8 cellular contexts compared by ENCODE assay signal in genomic region chr11:110429614-110430266, GRCh38. TPM values are rescaled to one million over a fixed set of nuclear protein-coding genes. Genes with fewer than 3 reads are reported as not detected.
DNase-seq lines count a peak whose midpoint lies in the region; ATAC-seq and TF ChIP-seq lines count a peak whose summit lies in the region.

A gene with protein sequence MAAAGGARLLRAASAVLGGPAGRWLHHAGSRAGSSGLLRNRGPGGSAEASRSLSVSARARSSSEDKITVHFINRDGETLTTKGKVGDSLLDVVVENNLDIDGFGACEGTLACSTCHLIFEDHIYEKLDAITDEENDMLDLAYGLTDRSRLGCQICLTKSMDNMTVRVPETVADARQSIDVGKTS (plus strand): TSS chr11:110429948. CDS start chr11:110430121, 173 bp downstream.

- TF ChIP-seq CTCF in GM13976 (IDR thresholded peaks at IDR 0.05; ENCODE audit: borderline replicate concordance, control extremely low read depth, extremely low read depth, insufficient read depth, missing control alignments) (peak; percentile 73), vagina (IDR thresholded peaks at IDR 0.05) (peak; percentile 11 to 69 (median 39))

- peak within 1 kb of the TSS; percentile 70 for H3K4me3 ChIP-seq in right cardiac atrium (ENCODE audit: low read length)
- H3K4me3 ChIP-seq in rectal smooth muscle tissue (ENCODE audit: low read length): peak within 1 kb of the TSS; percentile 89
- H3K4me3 ChIP-seq in vagina: peak within 1 kb of the TSS; percentile 80 to 89

- DNase-seq in GM13976 (ENCODE audit: low spot score): peak; percentile 83
- peak; percentile 67 for DNase-seq in NCI-H128 (lab: John Stamatoyannopoulos, UW; ENCODE audit: unreplicated experiment)
- peak; percentile 62 to 88 (median 76) for DNase-seq in T-helper 2 cell
- DNase-seq in right cardiac atrium: peak; percentile 86 to 94 (median 93)
- DNase-seq in vagina (ENCODE audit: extremely low spot score in 2 of 2): no peak

- H3K27me3 ChIP-seq in right cardiac atrium (ENCODE audit: control insufficient read depth, insufficient read depth) (no peaks in the 10 kb centered on the region), rectal smooth muscle tissue (ENCODE audit: control insufficient read depth, insufficient read depth, low read length) (no peaks in the 10 kb centered on the region), vagina (no peaks in the 10 kb centered on the region)

- in situ Hi-C loops in GM13976 (cut with MboI; ENCODE audit: low sequenced_read_pairs, unreplicated experiment): loop anchor here (10.0 kb wide), 1 partner anchor 475 kb away; no protein-coding TSS in a partner anchor

- under 1% methylated on average over 67 of the region's 67 CpGs for WGBS in right cardiac atrium

- TF ChIP-seq POLR2A in vagina (IDR thresholded peaks at IDR 0.05): peak in 1 of 2 donors; percentile 23

- H3K4me1 ChIP-seq in right cardiac atrium (ENCODE audit: control insufficient read depth, insufficient read depth, low read length): no peaks in the 10 kb centered on the region
- H3K4me1 ChIP-seq in rectal smooth muscle tissue (ENCODE audit: control insufficient read depth, insufficient read depth, low read length): peaks cover 10% of the 10 kb centered on the region
- peaks cover 39% of the 10 kb centered on the region for H3K4me1 ChIP-seq in vagina

- H3K36me3 ChIP-seq in rectal smooth muscle tissue (ENCODE audit: control insufficient read depth, insufficient read depth, low read length): no peaks in the 10 kb centered on the region
- no peaks in the 10 kb centered on the region for H3K36me3 ChIP-seq in vagina

- H3K9me3 ChIP-seq in right cardiac atrium (ENCODE audit: control insufficient read depth, low read length) (no peaks in the 10 kb centered on the region), vagina (no peaks in the 10 kb centered on the region)

- intact Hi-C loops in right cardiac atrium (cut with DNase I) (loop anchor here (5.0 to 10.0 kb wide), 3 partner anchors 52 to 227 kb away; no protein-coding TSS in a partner anchor), vagina (cut with DNase I) (loop anchor here (5.0 kb wide), 1 partner anchor 227 kb away; no protein-coding TSS in a partner anchor)

- ATAC-seq in HG02678 (IDR thresholded peaks at IDR 0.05; ENCODE audit: unreplicated experiment): peak; percentile 85
- peak; percentile 95 to 97 for ATAC-seq in right cardiac atrium

- H3K27ac ChIP-seq in angular gyrus (ENCODE audit: low read depth, low read length) (peak within 1 kb of the TSS; percentile 67), right cardiac atrium (ENCODE audit: low read length) (peak within 1 kb of the TSS; percentile 76), rectal smooth muscle tissue (ENCODE audit: low read depth, low read length) (peak within 1 kb of the TSS; percentile 87), vagina (peak within 1 kb of the TSS; percentile 81)

- peak within 1 kb of the TSS; percentile 98 for H3K9ac ChIP-seq in rectal smooth muscle tissue (ENCODE audit: low read length)

RNA-seq across cellular contexts. Expression of the gene that starts here (rescaled TPM):
- 10 to 100 TPM; 16.3 to 18.6 (median 17.2) TPM for total RNA-seq in right cardiac atrium
- polyA plus RNA-seq in right cardiac atrium: 18.7 TPM
- total RNA-seq in vagina: 9.1 TPM

Comparison
In these comparisons a context has a peak if more than half of its experiments do, and no peak if none do; other contexts are left out.
1. DNase-seq: peak in GM13976 (single experiment), NCI-H128 (single experiment), T-helper 2 cell (5 of 5) and right cardiac atrium (3 of 3); none in vagina (0 of 2).
2. Peak in every context shown above with its lines, with median percentiles within 50 percentile points of each other: H3K27ac ChIP-seq and H3K4me3 ChIP-seq.